Comparison of ENCODE assay signal across 8 cellular contexts in the genomic region with DNA sequence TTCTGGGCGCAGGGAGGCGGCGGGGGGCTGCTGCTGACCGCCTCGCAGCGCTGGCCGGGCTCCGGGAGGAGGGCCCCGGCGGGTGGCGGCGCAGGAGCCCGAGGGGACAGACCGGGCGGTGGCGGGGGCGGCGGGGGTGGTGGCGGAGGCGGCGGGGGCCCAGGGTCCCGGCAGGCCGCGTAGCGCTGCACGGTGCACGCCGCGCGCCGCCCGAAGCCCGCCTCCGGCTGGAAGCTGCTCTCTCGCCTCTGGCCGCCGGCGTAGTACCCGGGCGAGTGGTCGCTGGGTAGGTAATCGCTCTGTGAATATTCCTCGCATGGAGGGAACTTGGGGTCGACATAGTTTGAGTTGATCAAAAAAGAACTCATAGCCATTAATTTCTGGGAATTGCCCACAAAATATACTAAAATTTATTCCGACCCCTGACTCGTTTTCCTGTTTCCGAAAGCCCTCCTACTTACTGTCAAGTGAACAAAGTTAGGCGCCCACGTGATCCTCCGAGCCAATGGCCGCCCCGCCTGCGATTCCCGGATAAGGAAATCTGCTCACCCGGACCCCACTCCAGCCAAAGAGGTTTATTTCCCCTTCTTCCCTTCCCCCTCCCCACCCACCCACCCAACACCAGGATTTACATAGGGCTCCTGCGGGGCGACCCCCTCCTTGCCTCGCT. TPM values are rescaled to one million over a fixed set of nuclear protein-coding genes. Genes with fewer than 3 reads are reported as not detected.
DNase-seq lines count a peak whose midpoint lies in the region; ATAC-seq and TF ChIP-seq lines count a peak whose summit lies in the region.

A gene (minus strand): TSS at position 405 of the 670 bp plus-strand sequence. CDS start 31 bp downstream, at position 374.

- H3K27me3 ChIP-seq in RWPE2 (ENCODE audit: insufficient read depth, poor library complexity, severe bottlenecking), result no peaks in the 10 kb centered on the region
- peaks cover 30 to 79% (median 77%) of the 10 kb centered on the region in 3 donors for H3K27me3 ChIP-seq in gastrocnemius medialis

- H3K9me3 ChIP-seq in RWPE2 (ENCODE audit: severe bottlenecking) (no peaks in the 10 kb centered on the region), gastrocnemius medialis (no peaks in the 10 kb centered on the region)

- peak; percentile 15 to 36 for TF ChIP-seq POLR2A in gastrocnemius medialis (IDR thresholded peaks at IDR 0.05)

- in situ Hi-C loops in gastrocnemius medialis (cut with MboI; ENCODE audit: low sequenced_read_pairs in 4 of 4), result no loop called here

- H3K4me3 ChIP-seq in RWPE2 (ENCODE audit: severe bottlenecking) (peak within 1 kb of the TSS; percentile 63), gastrocnemius medialis (peak within 1 kb of the TSS; percentile 60 to 69 (median 66))

- intact Hi-C loops in left ventricle myocardium superior (cut with micrococcal nuclease) (no loop called here), gastrocnemius medialis (cut with DNase I; ENCODE audit: low total_unique reads) (loop anchor here (2.0 kb wide), 2 partner anchors 33 to 35 kb away; a partner anchor contains a TSS)

- peaks cover 5% of the 10 kb centered on the region for H3K36me3 ChIP-seq in RWPE2 (ENCODE audit: low read depth)
- H3K36me3 ChIP-seq in gastrocnemius medialis, result no peaks in the 10 kb centered on the region

- DNase-seq in GM10266 (ENCODE audit: extremely low spot score), result peak; percentile 90
- no peak for DNase-seq in RWPE2 (ENCODE audit: low spot score)
- DNase-seq in activated naive CD4-positive, alpha-beta T cell treated with anti-CD3 and anti-CD28 coated beads, Interleukin-2, amount 50 U/mL, for 16 hours, result peak; percentile 65
- peak; percentile 74 for DNase-seq in left ventricle myocardium superior
- DNase-seq in gastrocnemius medialis, result peak; percentile 59 to 64
- no peak for DNase-seq in Ammon's horn (ENCODE audit: low spot score)
- no peak for DNase-seq in midbrain (lab: John Stamatoyannopoulos, UW)

- TF ChIP-seq CTCF in GM10266 (IDR thresholded peaks at IDR 0.05; ENCODE audit: control insufficient read depth, insufficient read depth, low read depth, missing control alignments), result no peak
- TF ChIP-seq CTCF in RWPE2 (IDR thresholded peaks at IDR 0.05; ENCODE audit: poor library complexity, severe bottlenecking), result no peak
- no peak for TF ChIP-seq CTCF in gastrocnemius medialis (IDR thresholded peaks at IDR 0.05 in 4 of 5, conservative IDR thresholded peaks at IDR 0.05 in 1 of 5)

- H3K4me1 ChIP-seq in RWPE2 (ENCODE audit: insufficient read depth, poor library complexity, severe bottlenecking), result peaks cover 5% of the 10 kb centered on the region
- peaks cover 5% of the 10 kb centered on the region in 2 donors for H3K4me1 ChIP-seq in gastrocnemius medialis

- peak within 1 kb of the TSS; percentile 35 for H3K27ac ChIP-seq in RWPE2 (ENCODE audit: poor library complexity, severe bottlenecking)
- H3K27ac ChIP-seq in gastrocnemius medialis, result peak within 1 kb of the TSS; percentile 72 to 83 (median 76)

- ATAC-seq in HG03139 (IDR thresholded peaks at IDR 0.05; ENCODE audit: unreplicated experiment), result peak; percentile 45
- ATAC-seq in RWPE2 (ENCODE audit: low read depth), result peak; percentile 75
- peak; percentile 52 for ATAC-seq in left ventricle myocardium superior
- peak; percentile 78 to 83 for ATAC-seq in gastrocnemius medialis

RNA-seq across cellular contexts. Expression of the gene that starts here (rescaled TPM):
- total RNA-seq in left ventricle myocardium superior (0.79 TPM), gastrocnemius medialis (1 to 10 TPM in 1 of 4 donors, under 1 TPM in 3; 0.18 to 1.8 (median 0.51) TPM)

Comparison
In these comparisons a context has a peak if more than half of its experiments do, and no peak if none do; other contexts are left out.
1. Peak in DNase-seq and ATAC-seq in left ventricle myocardium superior; RNA of the gene not detected or under 1 TPM.
2. DNase-seq: peak in GM10266 (single experiment), activated naive CD4-positive, alpha-beta T cell treated with anti-CD3 and anti-CD28 coated beads, Interleukin-2, amount 50 U/mL, for 16 hours (single experiment) and gastrocnemius medialis (2 of 2); none in RWPE2 (single experiment), Ammon's horn (single experiment) and midbrain (single experiment).
3. Peak in every context shown above with its lines, with median percentiles within 50 percentile points of each other: ATAC-seq.